Comparison of ENCODE assay signal across 13 cellular contexts in genomic region chr1:168235548-168235885, GRCh38. TPM values are rescaled to one million over a fixed set of nuclear protein-coding genes. Genes with fewer than 3 reads are reported as not detected.
DNase-seq lines count a peak whose midpoint lies in the region; ATAC-seq and TF ChIP-seq lines count a peak whose summit lies in the region.
"Had no signal": no experiment of that assay in that cellular context is flagged by ENCODE, and none has a peak within 500 bp of the region (broad histone marks: within the 10 kb centered on the region; RNA-seq: fewer than 3 reads in every experiment).

No MANE protein-coding gene starts in this region.

- no peak overlapping the region for H3K4me3 ChIP-seq in choroid plexus epithelial cell (ENCODE audit: low read depth, low read length)
- H3K4me3 ChIP-seq in stomach, result no peak overlapping the region
- no peak overlapping the region for H3K4me3 ChIP-seq in esophagus squamous epithelium
- H3K4me3 ChIP-seq: heart left ventricle had no signal

- no peak overlapping the region for H3K4me3 Mint-ChIP-seq in activated CD4-positive, alpha-beta T cell treated with anti-CD3 and anti-CD28 coated beads, Interleukin-2, amount 10 ng/mL, durations not matched to agents 24 days and 14 days
- H3K4me3 Mint-ChIP-seq: brain had no signal

- H3K27me3 Mint-ChIP-seq in activated CD4-positive, alpha-beta T cell treated with anti-CD3 and anti-CD28 coated beads, Interleukin-2, amount 10 ng/mL, durations not matched to agents 24 days and 14 days, result no peaks in the 10 kb centered on the region
- H3K27me3 Mint-ChIP-seq: brain had no signal

- H3K4me1 Mint-ChIP-seq in activated CD4-positive, alpha-beta T cell treated with anti-CD3 and anti-CD28 coated beads, Interleukin-2, amount 10 ng/mL, durations not matched to agents 24 days and 14 days, result peaks cover 67% of the 10 kb centered on the region
- H3K4me1 Mint-ChIP-seq: brain had no signal

- TF ChIP-seq CTCF in choroid plexus epithelial cell (conservative IDR thresholded peaks at IDR 0.05; ENCODE audit: low read depth, low read length) (no peak), stomach (IDR thresholded peaks at IDR 0.05) (no peak), esophagus squamous epithelium (IDR thresholded peaks at IDR 0.05) (no peak)

- H3K9me3 ChIP-seq in stomach, result no peaks in the 10 kb centered on the region
- no peaks in the 10 kb centered on the region for H3K9me3 ChIP-seq in esophagus squamous epithelium
- H3K9me3 ChIP-seq: heart left ventricle had no signal

- peak; percentile 15 for ATAC-seq in HG03175 (IDR thresholded peaks at IDR 0.05; ENCODE audit: unreplicated experiment)

- intact Hi-C loops in activated CD4-positive, alpha-beta T cell treated with anti-CD3 and anti-CD28 coated beads, Interleukin-2, amount 10 ng/mL, durations not matched to agents 24 days and 14 days (cut with micrococcal nuclease), result loop anchor here (2.0 to 10.0 kb wide), 8 partner anchors 85 to 1349 kb away; partner anchors contain the start of genes DCAF6, F5, MPC2 and XCL1
- intact Hi-C loops in stomach (cut with DNase I; ENCODE audit: low total_unique reads), result no loop called here
- intact Hi-C loops in esophagus squamous epithelium (cut with DNase I), result no loop called here

- H3K27me3 ChIP-seq in stomach, result no peaks in the 10 kb centered on the region
- no peaks in the 10 kb centered on the region for H3K27me3 ChIP-seq in esophagus squamous epithelium
- H3K27me3 ChIP-seq: heart left ventricle had no signal

- H3K4me1 ChIP-seq in stomach (peaks cover 18 to 30% (median 19%) of the 10 kb centered on the region in 4 donors), esophagus squamous epithelium (peaks cover 0 to 30% (median 10%) of the 10 kb centered on the region in 3 donors)

- peaks cover 27 to 98% (median 94%) of the 10 kb centered on the region in 4 donors for H3K36me3 ChIP-seq in stomach
- peaks cover 0 to 99% (median 16%) of the 10 kb centered on the region in 3 donors for H3K36me3 ChIP-seq in esophagus squamous epithelium

- DNase-seq in activated CD4-positive, alpha-beta T cell treated with anti-CD3 and anti-CD28 coated beads, Interleukin-2, amount 10 ng/mL, durations not matched to agents 24 days and 14 days, result no peak
- no peak for DNase-seq in activated CD4-positive, alpha-beta T cell treated with anti-CD3 and anti-CD28 coated beads for 48 hours
- DNase-seq in choroid plexus epithelial cell (ENCODE audit: low read depth) (peak; percentile 35), stomach (no peak), NCI-H1092 (lab: John Stamatoyannopoulos, UW) (no peak), germinal center (ENCODE audit: low spot score) (no peak), esophagus squamous epithelium (lab: John Stamatoyannopoulos, UW) (no peak)
- DNase-seq: activated CD4-positive, alpha-beta T cell treated with anti-CD3 and anti-CD28 coated beads for 1 hour; heart left ventricle; midbrain; NCI-H1436 treated with DMSO at 0.1 percent for 48 hours had no signal

- no peaks in the 10 kb centered on the region for H3K9me3 Mint-ChIP-seq in activated CD4-positive, alpha-beta T cell treated with anti-CD3 and anti-CD28 coated beads, Interleukin-2, amount 10 ng/mL, durations not matched to agents 24 days and 14 days
- H3K9me3 Mint-ChIP-seq: brain had no signal

- peak overlapping the region; percentile 92 for H3K27ac Mint-ChIP-seq in activated CD4-positive, alpha-beta T cell treated with anti-CD3 and anti-CD28 coated beads, Interleukin-2, amount 10 ng/mL, durations not matched to agents 24 days and 14 days
- H3K27ac Mint-ChIP-seq: brain had no signal

- H3K27ac ChIP-seq in stomach (peak overlapping the region in 3 of 5 donors; percentile 22 to 67 (median 42)), esophagus squamous epithelium (peak overlapping the region in 1 of 4 donors; percentile 39)

- peaks cover 91% of the 10 kb centered on the region for H3K36me3 Mint-ChIP-seq in activated CD4-positive, alpha-beta T cell treated with anti-CD3 and anti-CD28 coated beads, Interleukin-2, amount 10 ng/mL, durations not matched to agents 24 days and 14 days (ENCODE audit: low read depth)

- TF ChIP-seq EP300 in stomach (IDR thresholded peaks at IDR 0.05), result no peak

- no peak for TF ChIP-seq POLR2A in stomach (IDR thresholded peaks at IDR 0.05)
- no peak for TF ChIP-seq POLR2A in esophagus squamous epithelium (IDR thresholded peaks at IDR 0.05)

RNA-seq across cellular contexts. Expression of gene SFT2D2, which starts 9.7 kb away (rescaled TPM):
- total RNA-seq in activated CD4-positive, alpha-beta T cell treated with anti-CD3 and anti-CD28 coated beads, Interleukin-2, amount 10 ng/mL, durations not matched to agents 24 days and 14 days, result 64.3 and 65.7 TPM in 2 replicates
- 10 to 100 TPM in 4 of 5 donors, 1 to 10 TPM in 1; 8.8 to 61.3 (median 43.7) TPM for total RNA-seq in stomach
- polyA plus RNA-seq in stomach, result 1 to 10 TPM; 1.4 to 4.0 (median 2.4) TPM
- 10 to 100 TPM; 34.0 to 44.1 (median 40.1) TPM for total RNA-seq in esophagus squamous epithelium

RNA-seq across cellular contexts. Expression of gene TBX19, which starts 45.2 kb away (rescaled TPM):
- total RNA-seq in activated CD4-positive, alpha-beta T cell treated with anti-CD3 and anti-CD28 coated beads, Interleukin-2, amount 10 ng/mL, durations not matched to agents 24 days and 14 days, result 2.5 and 3.2 TPM in 2 replicates
- total RNA-seq in stomach (1 to 10 TPM in 3 of 5 donors, not detected in 2; 1.3 to 2.9 (median 1.8) TPM), esophagus squamous epithelium (1 to 10 TPM in 2 of 4 donors, under 1 TPM in 2; 0.50 to 1.5 (median 0.84) TPM)
- polyA plus RNA-seq in stomach, result 1 to 10 TPM in 1 of 3 donors, under 1 TPM in 2; 0.61 to 1.1 (median 0.62) TPM

RNA-seq across cellular contexts. Expression of gene TIPRL, which starts 56.8 kb away (rescaled TPM):
- 46.8 and 49.2 TPM in 2 replicates for total RNA-seq in activated CD4-positive, alpha-beta T cell treated with anti-CD3 and anti-CD28 coated beads, Interleukin-2, amount 10 ng/mL, durations not matched to agents 24 days and 14 days
- total RNA-seq in stomach, result 100 to 1,000 TPM in 1 of 5 donors, 10 to 100 TPM in 4; 12.0 to 229 (median 37.5) TPM
- polyA plus RNA-seq in stomach, result 10 to 100 TPM; 10.8 to 15.0 (median 13.9) TPM
- total RNA-seq in esophagus squamous epithelium, result 10 to 100 TPM; 14.5 to 45.1 (median 23.7) TPM
